In the genomic region with DNA sequence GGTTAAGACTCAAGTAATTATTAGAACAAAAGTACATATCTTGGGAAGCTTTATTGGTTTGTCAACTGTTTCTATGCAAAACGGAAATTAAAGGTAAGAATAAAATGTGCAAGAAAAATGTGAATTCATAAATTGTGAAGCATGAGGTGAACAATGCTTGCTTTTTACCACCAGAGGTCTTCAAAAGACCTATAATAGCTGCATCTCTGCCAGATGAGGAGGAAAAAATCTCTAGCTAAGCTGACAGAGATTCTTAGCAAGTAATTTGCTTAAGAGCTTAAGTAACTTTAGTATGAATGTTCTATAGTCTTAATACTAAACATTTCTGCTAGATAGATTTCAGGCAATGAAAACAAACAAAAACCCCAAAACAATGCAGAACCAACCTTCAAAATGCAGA, we compare ENCODE assay signal across 9 cellular contexts. TPM values are rescaled to one million over a fixed set of nuclear protein-coding genes. Genes with fewer than 3 reads are reported as not detected.
DNase-seq lines count a peak whose midpoint lies in the region; ATAC-seq, FAIRE-seq and TF ChIP-seq lines count a peak whose summit lies in the region.
"Had no signal": no experiment of that assay in that cellular context is flagged by ENCODE, and none has a peak within 500 bp of the region (broad histone marks: within the 10 kb centered on the region; RNA-seq: fewer than 3 reads in every experiment).

No MANE protein-coding gene starts in this region.

- DNase-seq in AG09319 (ENCODE audit: extremely low read depth, low read depth), result no peak
- DNase-seq in KBM-7, result peak; percentile 4
- no peak for DNase-seq in H1 (ENCODE audit: low read depth in 1 of 2, low spot score in 2 of 2)
- no peak for DNase-seq in mucosa of gallbladder (ENCODE audit: low spot score)
- no peak for DNase-seq in T-helper 1 cell
- no peak for DNase-seq in activated naive CD4-positive, alpha-beta T cell treated with anti-CD3 and anti-CD28 coated beads, Interleukin-2, amount 50 U/mL, for 72 hours (ENCODE audit: low spot score in 2 of 2)
- DNase-seq in CD8-positive, alpha-beta memory T cell, result no peak

- CTCF ChIA-PET in H1 (lab: Charles Lee; ENCODE audit: partially characterized antibody), result interaction anchor here (0.6 to 1.9 kb wide), 7 partner anchors 9 to 897 kb away, joined by 3 to 5 read pairs (median 3); a partner anchor contains a TSS
- CTCF ChIA-PET in CD8-positive, alpha-beta memory T cell (lab: Charles Lee), result no interaction called here

- H3K14ac ChIP-seq in H1 (ENCODE audit: insufficient read length), result no peak overlapping the region

- no peaks in the 10 kb centered on the region for H3K9me3 Mint-ChIP-seq in activated naive CD4-positive, alpha-beta T cell treated with anti-CD3 and anti-CD28 coated beads, Interleukin-2, amount 50 U/mL, for 72 hours
- H3K9me3 Mint-ChIP-seq in CD8-positive, alpha-beta memory T cell, result no peaks in the 10 kb centered on the region
- H3K9me3 Mint-ChIP-seq: central memory CD8-positive, alpha-beta T cell had no signal

- H3K4me1 ChIP-seq in H1 (replicated peaks in 1 of 4; ENCODE audit: control insufficient read depth in 3 of 4, insufficient read depth in 4 of 4, low read length in 3 of 4), result no peaks in the 10 kb centered on the region
- no peaks in the 10 kb centered on the region for H3K4me1 ChIP-seq in CD8-positive, alpha-beta memory T cell (ENCODE audit: insufficient read depth, low read length)

- WGBS in H1 (ENCODE audit: extremely low coverage in 1 of 2, insufficient coverage in 1 of 2, insufficient read length in 1 of 2, insufficient replicate concordance in 2 of 2, low coverage in 1 of 2, low lambda C conversion rate in 2 of 2, missing lambda C conversion rate in 1 of 2), 2 experiments, result 55% methylated on average over 1 of the region's 1 CpG; no CpG with 5 or more reads in 1 of the 2 experiments

- ATAC-seq in GM18907 (IDR thresholded peaks at IDR 0.05; ENCODE audit: unreplicated experiment), result peak; percentile 79
- no peak for ATAC-seq in activated naive CD4-positive, alpha-beta T cell treated with anti-CD3 and anti-CD28 coated beads, Interleukin-2, amount 50 U/mL, for 72 hours

- H3K27me3 ChIP-seq in H1 (replicated peaks in 1 of 4; ENCODE audit: control insufficient read depth in 3 of 4, extremely low read depth in 1 of 4, insufficient read depth in 3 of 4, low read length in 3 of 4), result no peaks in the 10 kb centered on the region
- no peaks in the 10 kb centered on the region for H3K27me3 ChIP-seq in CD8-positive, alpha-beta memory T cell (ENCODE audit: insufficient read depth, low read length, poor library complexity, severe bottlenecking)

- no peak for TF ChIP-seq EP300 in H1 (IDR thresholded peaks at IDR 0.05; ENCODE audit: borderline replicate concordance in 1 of 2, low read depth in 2 of 2, low read length in 2 of 2)

- no peaks in the 10 kb centered on the region for H3K23me2 ChIP-seq in H1 (ENCODE audit: low read depth, low read length)

- H2BK12ac ChIP-seq in H1 (ENCODE audit: low read depth, low read length), result no peak overlapping the region

- no peak overlapping the region for H2BK120ac ChIP-seq in H1 (replicated peaks; ENCODE audit: low read depth, low read length)

- H3K9ac ChIP-seq in H1 (replicated peaks in 1 of 4; ENCODE audit: extremely low read depth in 1 of 4, low read depth in 3 of 4, low read length in 3 of 4), result no peak overlapping the region

- in situ Hi-C loops in KBM-7 (cut with MboI; ENCODE audit: low pct_unique_long_range_greater_than_20kb, low sequenced_read_pairs), result no loop called here

- no peak overlapping the region for H2AK5ac ChIP-seq in H1 (ENCODE audit: low read depth, low read length)

- H3K27ac ChIP-seq in H1 (ENCODE audit: low read depth, low read length), result no peak overlapping the region
- H3K27ac ChIP-seq in CD8-positive, alpha-beta memory T cell (ENCODE audit: low read depth, low read length), result no peak overlapping the region

- peak; percentile 68 to 72 for TF ChIP-seq RAD21 in H1 (IDR thresholded peaks at IDR 0.05 in 1 of 2, conservative IDR thresholded peaks at IDR 0.05 in 1 of 2; ENCODE audit: low read depth in 2 of 2, low read length in 2 of 2)

- H4K5ac ChIP-seq in H1 (ENCODE audit: insufficient read length, low read depth, low read length), result no peak overlapping the region

- no peak overlapping the region for H4K8ac ChIP-seq in H1 (ENCODE audit: extremely low read depth, insufficient read depth, low read length)

- H3K4me1 Mint-ChIP-seq in CD8-positive, alpha-beta memory T cell, result no peaks in the 10 kb centered on the region
- H3K4me1 Mint-ChIP-seq: central memory CD8-positive, alpha-beta T cell had no signal

- no peak overlapping the region for H3K18ac ChIP-seq in H1 (ENCODE audit: extremely low read depth, low read length)

- H2AFZ ChIP-seq in H1 (ENCODE audit: low read length), result no peak overlapping the region

- no peak overlapping the region for H3K56ac ChIP-seq in H1 (replicated peaks; ENCODE audit: insufficient read length, low read depth, low read length)

- H2BK15ac ChIP-seq in H1 (ENCODE audit: low read length), result no peak overlapping the region

- no peaks in the 10 kb centered on the region for H3K79me1 ChIP-seq in H1 (ENCODE audit: low read depth, low read length)

- no peak overlapping the region for H3K27ac Mint-ChIP-seq in activated naive CD4-positive, alpha-beta T cell treated with anti-CD3 and anti-CD28 coated beads, Interleukin-2, amount 50 U/mL, for 72 hours
- no peak overlapping the region for H3K27ac Mint-ChIP-seq in CD8-positive, alpha-beta memory T cell

- no peak overlapping the region for H3K4me3 ChIP-seq in H1 (ENCODE audit: extremely low read depth in 1 of 4, insufficient read depth in 2 of 4, low read depth in 3 of 4, low read length in 4 of 4)
- no peak overlapping the region for H3K4me3 ChIP-seq in CD8-positive, alpha-beta memory T cell (ENCODE audit: low read length)

- no peaks in the 10 kb centered on the region for H4K20me1 ChIP-seq in H1 (replicated peaks in 1 of 2; ENCODE audit: control insufficient read depth in 1 of 2, insufficient read depth in 2 of 2, low read length in 2 of 2)

- H3K36me3 Mint-ChIP-seq in activated naive CD4-positive, alpha-beta T cell treated with anti-CD3 and anti-CD28 coated beads, Interleukin-2, amount 50 U/mL, for 72 hours, result no peaks in the 10 kb centered on the region
- no peaks in the 10 kb centered on the region for H3K36me3 Mint-ChIP-seq in CD8-positive, alpha-beta memory T cell

- H3K4ac ChIP-seq in H1 (replicated peaks; ENCODE audit: insufficient read length, low read depth, low read length), result no peak overlapping the region

- no peak overlapping the region for H3K23ac ChIP-seq in H1 (ENCODE audit: insufficient read length)

- no peaks in the 10 kb centered on the region for H3K9me3 ChIP-seq in H1 (ENCODE audit: insufficient read depth in 2 of 2, low read depth in 1 of 2, low read length in 1 of 2)
- no peaks in the 10 kb centered on the region for H3K9me3 ChIP-seq in CD8-positive, alpha-beta memory T cell (ENCODE audit: low read length)

- no peaks in the 10 kb centered on the region for H3K36me3 ChIP-seq in H1 (ENCODE audit: control insufficient read depth in 2 of 4, insufficient read depth in 4 of 4, low read length in 3 of 4)
- H3K36me3 ChIP-seq in CD8-positive, alpha-beta memory T cell (ENCODE audit: insufficient read depth, low read length), result no peaks in the 10 kb centered on the region

- no peak overlapping the region for H3K4me3 Mint-ChIP-seq in CD8-positive, alpha-beta memory T cell
- H3K4me3 Mint-ChIP-seq: central memory CD8-positive, alpha-beta T cell had no signal

- H2BK20ac ChIP-seq in H1 (ENCODE audit: low read length), result no peak overlapping the region

- no peak overlapping the region for H3K4me2 ChIP-seq in H1 (ENCODE audit: insufficient read depth in 1 of 2, low read depth in 2 of 2, low read length in 2 of 2)

- TF ChIP-seq POLR2A in H1 (IDR thresholded peaks at IDR 0.05; ENCODE audit: control extremely low read depth in 1 of 2, low read depth in 2 of 2, low read length in 2 of 2), result no peak

- FAIRE-seq in H1 (lab: Jason Lieb, UNC), result peak; percentile 24

- H4K91ac ChIP-seq in H1 (replicated peaks; ENCODE audit: insufficient read length, low read length), result no peak overlapping the region

- H3K27me3 Mint-ChIP-seq in CD8-positive, alpha-beta memory T cell, result peaks cover 2 to 4% of the 10 kb centered on the region in 2 donors
- H3K27me3 Mint-ChIP-seq: central memory CD8-positive, alpha-beta T cell had no signal

- POLR2A ChIA-PET in H1 (lab: Charles Lee; ENCODE audit: partially characterized antibody), result no interaction called here
- POLR2A ChIA-PET in CD8-positive, alpha-beta memory T cell (lab: Charles Lee), result no interaction called here

- H3K79me2 ChIP-seq in H1 (ENCODE audit: control insufficient read depth in 1 of 2, insufficient read depth in 2 of 2, low read length in 2 of 2), result no peaks in the 10 kb centered on the region

- no peak overlapping the region for H2BK5ac ChIP-seq in H1 (ENCODE audit: low read depth, low read length)

- peak; percentile 31 for TF ChIP-seq CTCF in AG09319 (IDR thresholded peaks at IDR 0.05; ENCODE audit: low read depth, low read length)
- TF ChIP-seq CTCF in H1 (IDR thresholded peaks at IDR 0.05; ENCODE audit: control extremely low read depth in 1 of 3, insufficient read depth in 1 of 3, low read depth in 1 of 3, low read length in 3 of 3), result peak in 2 of 3 experiments; percentile 24 to 36; a peak in 2 of 4 replicates

TF ChIP-seq in H1, 55 proteins besides CTCF, POLR2A, EP300 and RAD21 (continues in another document):
- TF ChIP-seq SRF (IDR thresholded peaks at IDR 0.05; ENCODE audit: low read depth, low read length) (no peak), BACH1 (IDR thresholded peaks at IDR 0.05; ENCODE audit: low read length) (no peak), ASH2L (IDR thresholded peaks at IDR 0.05; ENCODE audit: low read length) (no peak), TAF1 (IDR thresholded peaks at IDR 0.05; ENCODE audit: low read depth, low read length) (no peak), PHF8 (conservative IDR thresholded peaks at IDR 0.05; ENCODE audit: low read depth, low read length) (no peak), GABPA (IDR thresholded peaks at IDR 0.05; ENCODE audit: borderline replicate concordance, insufficient read depth, low read length) (no peak), SP4 (IDR thresholded peaks at IDR 0.05; ENCODE audit: low read length) (no peak)

RNA-seq across cellular contexts. Expression of a gene that starts 54.1 kb away (rescaled TPM):
- 85.2 and 90.9 TPM in 2 replicates for total RNA-seq in H1 (2021; fragmentation: NEBNext Ultra II Directional; extraction: Animal tissue kit (Norgen Biotek cat#: 25700))
- 61.9 and 101 TPM in 2 replicates for polyA plus RNA-seq in H1 (2011; rRNA removed)
- polyA plus RNA-seq in H1 (2011; cell fraction: cytosol; rRNA removed), result 71.0 TPM
- 58.5 TPM for polyA plus RNA-seq in H1 (2011; cell fraction: nucleus; rRNA removed)
- 34.3 to 75.8 TPM (median 42.8 TPM) in 4 replicates for polyA plus RNA-seq in H1 (2012, experiment 1 of 2)
- 35.9 TPM for polyA plus RNA-seq in H1 (2012, experiment 2 of 2)
- 60.1 TPM for polyA plus RNA-seq in H1 (2013, experiment 1 of 2)
- polyA plus RNA-seq in H1 (2013, experiment 2 of 2), result 57.6 TPM
- 66.4 and 81.0 TPM in 2 replicates for polyA minus RNA-seq in H1 (2011; rRNA and poly(A)+ RNA removed)
- polyA minus RNA-seq in H1 (2011; cell fraction: cytosol; rRNA and poly(A)+ RNA removed), result 91.9 TPM
- polyA minus RNA-seq in H1 (2011; cell fraction: nucleus; rRNA and poly(A)+ RNA removed), result 165 TPM
- total RNA-seq in mucosa of gallbladder, result 45.1 TPM
- total RNA-seq in activated naive CD4-positive, alpha-beta T cell treated with anti-CD3 and anti-CD28 coated beads, Interleukin-2, amount 50 U/mL, for 72 hours, result 10 to 100 TPM; 49.9 to 54.8 TPM
- total RNA-seq in CD8-positive, alpha-beta memory T cell, result 10 to 100 TPM; 58.6 to 62.9 TPM
- polyA plus RNA-seq in CD8-positive, alpha-beta memory T cell, result 65.0 TPM
